8 cellular contexts compared by ENCODE assay signal in genomic region chr20:49712918-49713778, GRCh38. TPM values are rescaled to one million over a fixed set of nuclear protein-coding genes. Genes with fewer than 3 reads are reported as not detected.
A peak's percentile ranks its signal among the peaks of the same experiment; 100 is the strongest.
DNase-seq lines count a peak whose midpoint lies in the region; ATAC-seq, FAIRE-seq and TF ChIP-seq lines count a peak whose summit lies in the region.

No MANE protein-coding gene starts in this region.

- H3K27me3 Mint-ChIP-seq in CD14-positive monocyte (ENCODE audit: low read depth in 3 of 3) = peaks cover 0 to 7% (median 3%) of the 10 kb centered on the region in 3 donors

- TF ChIP-seq CTCF in CD14-positive monocyte (IDR thresholded peaks at IDR 0.05) (no peak), bronchial epithelial cell (IDR thresholded peaks at IDR 0.05; ENCODE audit: insufficient read depth, low read length, severe bottlenecking) (no peak), kidney epithelial cell (IDR thresholded peaks at IDR 0.05; ENCODE audit: insufficient read depth, low read length, poor library complexity, severe bottlenecking) (no peak)

- peaks cover 0 to 3% of the 10 kb centered on the region in 2 donors for H3K36me3 Mint-ChIP-seq in CD14-positive monocyte

- H3K4me3 Mint-ChIP-seq in CD14-positive monocyte = peak overlapping the region; percentile 94 to 95

- peak; percentile 45 for ATAC-seq in GM19351 (IDR thresholded peaks at IDR 0.05; ENCODE audit: unreplicated experiment)
- peak; percentile 26 for ATAC-seq in HG03460 (IDR thresholded peaks at IDR 0.05; ENCODE audit: unreplicated experiment)

- H3K4me1 Mint-ChIP-seq in CD14-positive monocyte = peaks cover 54% of the 10 kb centered on the region

- peak overlapping the region; percentile 89 to 96 (median 90) for H3K27ac Mint-ChIP-seq in CD14-positive monocyte

- DNase-seq in CD14-positive monocyte (ENCODE audit: low spot score) = peak; percentile 67
- peak; percentile 2 for DNase-seq in T follicular helper cell (ENCODE audit: low read depth)
- no peak for DNase-seq in bronchial epithelial cell (ENCODE audit: low read depth)
- DNase-seq in kidney epithelial cell (ENCODE audit: low read depth) = no peak
- DNase-seq in stimulated activated CD4-positive, alpha-beta T cell treated with anti-CD3 and anti-CD28 coated beads, Interleukin-4, amount 100 ng/mL, for 24 hours = peak; percentile 29
- no peak for DNase-seq in kidney tubule cell (ENCODE audit: low spot score)

- H3K4me3 ChIP-seq in bronchial epithelial cell (ENCODE audit: low read depth, low read length) = peak overlapping the region; percentile 86
- H3K4me3 ChIP-seq in kidney epithelial cell (ENCODE audit: low read depth, low read length) = peak overlapping the region; percentile 80

- peaks cover 0 to 4% (median 0%) of the 10 kb centered on the region in 7 donors for H3K9me3 Mint-ChIP-seq in CD14-positive monocyte

- no peaks in the 10 kb centered on the region for H3K36me3 ChIP-seq in bronchial epithelial cell (ENCODE audit: control insufficient read depth, insufficient read depth, low read length)
- no peaks in the 10 kb centered on the region for H3K36me3 ChIP-seq in kidney epithelial cell (ENCODE audit: control insufficient read depth, insufficient read depth, low read length)

- intact Hi-C loops in CD14-positive monocyte (cut with micrococcal nuclease) = loop anchor here (5.0 to 10.0 kb wide), 5 partner anchors 36 to 99 kb away; partner anchors contain the start of gene SLC9A8 (in 2 of the 2)

- no peak for FAIRE-seq in bronchial epithelial cell (lab: Jason Lieb, UNC)

- H3K27me3 ChIP-seq in bronchial epithelial cell (ENCODE audit: control insufficient read depth, insufficient read depth, low read length) (no peaks in the 10 kb centered on the region), kidney epithelial cell (ENCODE audit: control insufficient read depth, insufficient read depth, low read length) (no peaks in the 10 kb centered on the region)

RNA-seq across cellular contexts. Expression of gene B4GALT5, which starts 0.5 kb away (rescaled TPM):
- 1 to 10 TPM; 2.4 to 2.7 TPM for polyA plus RNA-seq in CD14-positive monocyte
- 9.7 and 25.2 TPM in 2 replicates for total RNA-seq in bronchial epithelial cell
- total RNA-seq in kidney epithelial cell = 67.6 and 68.4 TPM in 2 replicates

Comparison
In these comparisons a context has a peak if more than half of its experiments do, and no peak if none do; other contexts are left out.
1. DNase-seq: peak in CD14-positive monocyte (single experiment), T follicular helper cell (single experiment) and stimulated activated CD4-positive, alpha-beta T cell treated with anti-CD3 and anti-CD28 coated beads, Interleukin-4, amount 100 ng/mL, for 24 hours (single experiment); none in bronchial epithelial cell (single experiment), kidney epithelial cell (single experiment) and kidney tubule cell (single experiment).